17 cellular contexts compared by ENCODE assay signal in the genomic region with DNA sequence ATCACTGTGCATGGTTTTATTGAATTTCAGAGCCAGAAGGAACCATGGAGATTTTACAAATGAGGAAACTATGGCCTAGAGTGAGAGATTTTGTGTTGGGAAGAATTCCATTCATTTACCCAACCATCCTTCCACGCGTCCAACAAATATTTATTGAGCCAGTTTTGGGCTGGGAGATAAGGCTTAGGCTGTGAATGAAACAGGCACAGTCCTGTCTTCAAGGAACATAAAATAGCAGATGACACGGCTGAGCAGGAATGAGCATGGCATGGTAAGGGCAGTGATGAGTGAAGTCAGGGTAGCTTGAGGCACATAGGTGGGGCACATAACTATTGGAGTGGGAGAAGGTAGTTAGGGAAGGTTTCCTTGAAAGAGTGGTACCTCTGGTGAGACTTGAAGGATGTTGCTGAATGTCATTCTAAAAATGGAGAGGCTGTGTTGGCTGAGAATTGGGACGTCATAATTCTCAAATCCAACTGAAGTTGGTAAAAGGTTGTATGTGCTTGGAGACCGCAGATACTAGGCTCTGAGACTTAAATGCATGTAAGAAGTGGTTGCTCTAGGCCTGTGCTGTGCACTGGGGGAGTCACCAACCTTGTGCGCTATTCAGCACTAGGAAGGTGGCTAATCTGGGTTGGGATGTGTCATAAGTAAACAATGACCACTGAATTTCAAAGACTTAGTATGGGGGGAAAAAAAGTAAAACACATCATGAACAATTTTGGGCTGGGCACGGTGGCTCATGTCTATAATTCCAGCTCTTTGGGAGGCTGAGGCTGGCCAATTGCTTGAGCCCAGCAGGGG. TPM values are rescaled to one million over a fixed set of nuclear protein-coding genes. Genes with fewer than 3 reads are reported as not detected.
DNase-seq lines count a peak whose midpoint lies in the region; ATAC-seq, FAIRE-seq and TF ChIP-seq lines count a peak whose summit lies in the region.
"Had no signal": no experiment of that assay in that cellular context is flagged by ENCODE, and none has a peak within 500 bp of the region (broad histone marks: within the 10 kb centered on the region; RNA-seq: fewer than 3 reads in every experiment).

No MANE protein-coding gene starts in this region.

- no peaks in the 10 kb centered on the region for H3K9me3 ChIP-seq in upper lobe of left lung

- H3K27me3 Mint-ChIP-seq in nephron progenitor cell (ENCODE audit: low read depth, poor library complexity): no peaks in the 10 kb centered on the region

- peaks cover 88% of the 10 kb centered on the region for H3K4me1 Mint-ChIP-seq in nephron progenitor cell
- H3K4me1 Mint-ChIP-seq: B cell had no signal

- no peak for TF ChIP-seq POLR2A in upper lobe of left lung (IDR thresholded peaks at IDR 0.05)

- WGBS in upper lobe of left lung, 2 donors: 79 to 81% methylated on average over 7 of the region's 7 CpGs

- H3K27ac Mint-ChIP-seq in nephron progenitor cell: peak overlapping the region; percentile 86
- H3K27ac Mint-ChIP-seq: activated naive CD4-positive, alpha-beta T cell treated with anti-CD3 and anti-CD28 coated beads, Interleukin-2, amount 50 U/mL, for 72 hours; B cell had no signal

- H3K4me3 ChIP-seq in epithelial cell of esophagus (ENCODE audit: low read length) (no peak overlapping the region), upper lobe of left lung (no peak overlapping the region)
- H3K4me3 ChIP-seq: coronary artery had no signal

- H3K4me1 ChIP-seq in upper lobe of left lung: peaks cover 21 to 41% (median 31%) of the 10 kb centered on the region in 4 donors

- no peak for FAIRE-seq in RCC 7860 (lab: Jason Lieb, UNC)

- no peaks in the 10 kb centered on the region for H3K27me3 ChIP-seq in upper lobe of left lung

- DNase-seq in ELR (ENCODE audit: low read depth) (peak; percentile 87), RCC 7860 (ENCODE audit: low spot score) (peak; percentile 56), epithelial cell of esophagus (ENCODE audit: low read depth) (peak; percentile 68), nephron progenitor cell (no peak), activated T-cell treated with anti-CD3 and anti-CD28 coated beads for 4 hours (no peak), upper lobe of left lung (no peak), left lobe of liver (ENCODE audit: low spot score) (no peak)
- DNase-seq in stimulated activated CD4-positive, alpha-beta T cell treated with anti-CD3 and anti-CD28 coated beads, Interleukin-4, amount 100 ng/mL, for 4 hours: no peak
- DNase-seq: GDM1; NCI-H2171; OCI-M1; stimulated activated naive CD8-positive, alpha-beta T cell treated with anti-CD3 and anti-CD28 coated beads, Interleukin-15, Interleukin-2, amounts not matched to agents 100 U/mL and 50 U/mL, for 24 hours; T1000 had no signal

- H3K36me3 ChIP-seq in upper lobe of left lung: no peaks in the 10 kb centered on the region

- ATAC-seq in upper lobe of left lung (ENCODE audit: low FRiP score in 2 of 2) (no peak), left lobe of liver (no peak)
- ATAC-seq: activated naive CD4-positive, alpha-beta T cell treated with anti-CD3 and anti-CD28 coated beads, Interleukin-2, amount 50 U/mL, for 72 hours; stimulated activated naive CD8-positive, alpha-beta T cell treated with anti-CD3 and anti-CD28 coated beads, Interleukin-15, Interleukin-2, amounts not matched to agents 100 U/mL and 50 U/mL, for 24 hours had no signal

- H3K4me3 Mint-ChIP-seq in nephron progenitor cell: no peak overlapping the region
- H3K4me3 Mint-ChIP-seq: B cell had no signal

- H3K9me3 Mint-ChIP-seq in nephron progenitor cell: no peaks in the 10 kb centered on the region
- H3K9me3 Mint-ChIP-seq: activated naive CD4-positive, alpha-beta T cell treated with anti-CD3 and anti-CD28 coated beads, Interleukin-2, amount 50 U/mL, for 72 hours had no signal

- no peak overlapping the region for H3K27ac ChIP-seq in upper lobe of left lung
- H3K27ac ChIP-seq: coronary artery, parathyroid adenoma had no signal

- no peak for TF ChIP-seq EP300 in upper lobe of left lung (IDR thresholded peaks at IDR 0.05)

- H3K36me3 Mint-ChIP-seq in nephron progenitor cell (ENCODE audit: low read depth): peaks cover 10% of the 10 kb centered on the region

- TF ChIP-seq CTCF in epithelial cell of esophagus (IDR thresholded peaks at IDR 0.05; ENCODE audit: insufficient read depth, low read depth, low read length, missing control alignments): no peak
- TF ChIP-seq CTCF in nephron progenitor cell (IDR thresholded peaks at IDR 0.05): no peak
- no peak for TF ChIP-seq CTCF in upper lobe of left lung (IDR thresholded peaks at IDR 0.05)

RNA-seq across cellular contexts. Expression of gene TEAD1, which starts 51.8 kb away (rescaled TPM):
- 100 to 1,000 TPM in 2 of 6 donors, 10 to 100 TPM in 4; 53.5 to 141 (median 80.2) TPM for total RNA-seq in upper lobe of left lung
- 29.6 TPM for total RNA-seq in left lobe of liver

Comparison
In these comparisons a context has a peak if more than half of its experiments do, and no peak if none do; other contexts are left out.
1. DNase-seq: peak in ELR (single experiment), RCC 7860 (single experiment) and epithelial cell of esophagus (single experiment); none in nephron progenitor cell (single experiment), activated T-cell treated with anti-CD3 and anti-CD28 coated beads for 4 hours (single experiment), upper lobe of left lung (0 of 2), stimulated activated CD4-positive, alpha-beta T cell treated with anti-CD3 and anti-CD28 coated beads, Interleukin-4, amount 100 ng/mL, for 4 hours (0 of 2) and left lobe of liver (single experiment).